ENCODE assay signal across 8 cellular contexts in the genomic region with DNA sequence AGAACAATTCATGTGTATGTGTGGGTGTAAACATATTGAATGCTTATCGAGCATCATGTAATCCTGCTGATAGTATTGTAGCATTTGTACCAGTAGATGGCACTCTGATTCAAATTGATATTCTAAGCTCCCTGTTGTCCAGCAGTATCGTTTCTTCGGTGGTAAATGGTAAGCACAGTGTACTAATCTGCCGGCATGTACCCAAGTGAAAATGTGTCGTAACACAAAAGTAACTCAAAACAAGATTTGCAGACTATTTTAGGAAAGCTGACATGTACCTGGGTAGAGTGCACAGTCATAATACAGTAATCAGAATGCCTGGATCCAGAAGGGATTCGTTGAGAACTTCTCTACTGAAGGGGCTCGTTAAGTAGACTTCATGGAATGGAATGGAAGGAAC. TPM values are rescaled to one million over a fixed set of nuclear protein-coding genes. Genes with fewer than 3 reads are reported as not detected.
DNase-seq lines count a peak whose midpoint lies in the region; ATAC-seq, FAIRE-seq and TF ChIP-seq lines count a peak whose summit lies in the region.

No MANE protein-coding gene starts in this region.

- H3K4me1 ChIP-seq in SJCRH30 (no peaks in the 10 kb centered on the region), endothelial cell of umbilical vein (ENCODE audit: control insufficient read depth, extremely low read depth, insufficient read depth, low read length) (no peaks in the 10 kb centered on the region)

- no peaks in the 10 kb centered on the region for H3K79me2 ChIP-seq in endothelial cell of umbilical vein (ENCODE audit: control insufficient read depth, insufficient read depth, low read length)

- H3K9ac ChIP-seq in endothelial cell of umbilical vein (replicated peaks; ENCODE audit: extremely low read depth, insufficient read depth, low read length): no peak overlapping the region

- H3K4me3 ChIP-seq in SJCRH30: no peak overlapping the region
- H3K4me3 ChIP-seq in endothelial cell of umbilical vein (replicated peaks in 1 of 3; ENCODE audit: insufficient read depth in 1 of 3, low read depth in 1 of 3, low read length in 3 of 3): no peak overlapping the region

- dilution Hi-C loops in endothelial cell of umbilical vein (cut with MboI; ENCODE audit: extremely low pct_ligation_motif_present, low sequenced_read_pairs): no loop called here

- H3K27me3 ChIP-seq in SJCRH30 (no peaks in the 10 kb centered on the region), endothelial cell of umbilical vein (ENCODE audit: control insufficient read depth in 2 of 2, insufficient read depth in 2 of 2, low read length in 2 of 2) (peaks cover 7 to 19% of the 10 kb centered on the region in 2 experiments)

- peak overlapping the region; percentile 3 for H2AFZ ChIP-seq in endothelial cell of umbilical vein (ENCODE audit: low read depth, low read length)

- CTCF ChIA-PET in endothelial cell of umbilical vein (lab: Charles Lee): interaction anchor here (0.6 to 3.4 kb wide), 61 partner anchors 11 to 1045 kb away, joined by 3 to 89 read pairs (median 4); a partner anchor contains a TSS

- intact Hi-C loops in endothelial cell of umbilical vein (cut with micrococcal nuclease): loop anchor here (1.0 to 10.0 kb wide), 8 partner anchors 236 to 1046 kb away; a partner anchor contains a TSS

- H3K9me3 ChIP-seq in SJCRH30 (replicated peaks): no peaks in the 10 kb centered on the region
- no peaks in the 10 kb centered on the region for H3K9me3 ChIP-seq in endothelial cell of umbilical vein (replicated peaks; ENCODE audit: control insufficient read depth, insufficient read depth, low read length)

- FAIRE-seq in H54 (lab: Jason Lieb, UNC): no peak
- FAIRE-seq in endothelial cell of umbilical vein (lab: Jason Lieb, UNC): peak; percentile 55

- H4K20me1 ChIP-seq in endothelial cell of umbilical vein (replicated peaks; ENCODE audit: control insufficient read depth, extremely low read depth, insufficient read depth, low read length): no peaks in the 10 kb centered on the region

- POLR2A ChIA-PET in endothelial cell of umbilical vein (lab: Charles Lee): interaction anchor here (0.6 kb wide), 1 partner anchor 129 kb away, joined by 4 read pairs; no protein-coding TSS in a partner anchor

- no peaks in the 10 kb centered on the region for H3K36me3 ChIP-seq in SJCRH30
- H3K36me3 ChIP-seq in endothelial cell of umbilical vein (ENCODE audit: control insufficient read depth in 2 of 2, extremely low read depth in 1 of 2, insufficient read depth in 2 of 2, low read length in 2 of 2): no peaks in the 10 kb centered on the region

- peak; percentile 43 to 47 for TF ChIP-seq CTCF in endothelial cell of umbilical vein (IDR thresholded peaks at IDR 0.05; ENCODE audit: extremely low read depth in 1 of 2, insufficient read depth in 1 of 2, low read depth in 1 of 2, low read length in 2 of 2)

- no peaks in the 10 kb centered on the region for H3K9me1 ChIP-seq in endothelial cell of umbilical vein (replicated peaks; ENCODE audit: control insufficient read depth, extremely low read depth, insufficient read depth, low read length)

- no peak overlapping the region for H3K27ac ChIP-seq in SJCRH30
- no peak overlapping the region for H3K27ac ChIP-seq in endothelial cell of umbilical vein (ENCODE audit: insufficient read depth, low read depth, low read length)

- peak; percentile 8 for DNase-seq in ELF-1 (ENCODE audit: low read depth, low spot score)
- DNase-seq in H54 (ENCODE audit: insufficient read length, low spot score): peak; percentile 21
- peak; percentile 38 to 93 (median 63) for DNase-seq in NCI-H1417 (lab: John Stamatoyannopoulos, UW)
- peak; percentile 13 to 78 for DNase-seq in SJCRH30
- peak; percentile 78 for DNase-seq in endothelial cell of umbilical vein (ENCODE audit: low read depth, low spot score)
- peak; percentile 78 for DNase-seq in myocyte (ENCODE audit: low read depth)

- no peak for TF ChIP-seq POLR2A in H54 (IDR thresholded peaks at IDR 0.05; ENCODE audit: low read depth, low read length)
- no peak for TF ChIP-seq POLR2A in endothelial cell of umbilical vein (IDR thresholded peaks at IDR 0.05; ENCODE audit: low read depth, low read length)

- H3K4me2 ChIP-seq in endothelial cell of umbilical vein (ENCODE audit: insufficient read depth, low read length): no peak overlapping the region

- no TSS peak for BruUV-seq in endothelial cell of umbilical vein (replicated peaks; lab: Mats Ljungman, UMichigan)

- no peak for ATAC-seq in HG03159 (IDR thresholded peaks at IDR 0.05; ENCODE audit: unreplicated experiment)
- ATAC-seq in GM18861 (IDR thresholded peaks at IDR 0.05; ENCODE audit: unreplicated experiment): no peak

TF ChIP-seq in endothelial cell of umbilical vein, 7 proteins besides CTCF, POLR2A, EP300 and RAD21:
- TF ChIP-seq GATA2 (IDR thresholded peaks at IDR 0.05; ENCODE audit: insufficient read depth, insufficient read length, low read depth, low read length) (no peak), FOS (IDR thresholded peaks at IDR 0.05; ENCODE audit: borderline replicate concordance, insufficient read depth, low read length) (no peak), JUN (IDR thresholded peaks at IDR 0.05; ENCODE audit: borderline replicate concordance, insufficient read depth, insufficient read length, low read depth) (no peak), POLR2AphosphoS5 (IDR thresholded peaks at IDR 0.05; ENCODE audit: insufficient read depth, low read depth, low read length) (no peak), MYC (IDR thresholded peaks at IDR 0.05; ENCODE audit: low read depth, low read length) (no peak), EZH2 (IDR thresholded peaks at IDR 0.05; ENCODE audit: borderline replicate concordance, low read depth, low read length, severe bottlenecking) (no peak)
- TF ChIP-seq, protein P1, sequence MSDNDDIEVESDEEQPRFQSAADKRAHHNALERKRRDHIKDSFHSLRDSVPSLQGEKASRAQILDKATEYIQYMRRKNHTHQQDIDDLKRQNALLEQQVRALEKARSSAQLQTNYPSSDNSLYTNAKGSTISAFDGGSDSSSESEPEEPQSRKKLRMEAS (IDR thresholded peaks at IDR 0.05; ENCODE audit: insufficient read depth, insufficient read length): no peak
TF ChIP-seq in endothelial cell of umbilical vein: peak in this region for 0.

RNA-seq across cellular contexts. Expression of a gene that starts 31.7 kb away (rescaled TPM):
- 8.2 and 10.6 TPM in 2 replicates for total RNA-seq in SJCRH30 (2014; rRNA removed; shearing (Covaris generic))
- total RNA-seq in endothelial cell of umbilical vein (2.3 and 2.6 TPM in 2 replicates), myocyte (2.4 and 2.5 TPM in 2 replicates)
- 0.11 and 0.25 TPM in 2 replicates for polyA plus RNA-seq in endothelial cell of umbilical vein
- polyA plus RNA-seq in endothelial cell of umbilical vein (2011; cell fraction: cytosol; rRNA removed): 0.59 and 0.68 TPM in 2 replicates
- polyA plus RNA-seq in endothelial cell of umbilical vein (2011; cell fraction: nucleus; rRNA removed): 0.69 and 1.0 TPM in 2 replicates
- 0.71 and 1.8 TPM in 2 replicates for polyA plus RNA-seq in endothelial cell of umbilical vein (2012)
- 0.08 TPM in 1 of 2 replicates, not detected in the other for polyA minus RNA-seq in endothelial cell of umbilical vein
- polyA minus RNA-seq in endothelial cell of umbilical vein (2011; cell fraction: cytosol; rRNA and poly(A)+ RNA removed): not detected
- 0.82 and 1.4 TPM in 2 replicates for polyA minus RNA-seq in endothelial cell of umbilical vein (2011; cell fraction: nucleus; rRNA and poly(A)+ RNA removed)
- polyA plus RNA-seq in myocyte (2012): 1.6 TPM

Comparison
In these comparisons a context has a peak if more than half of its experiments do, and no peak if none do; other contexts are left out.
1. DNase-seq: peak in every context shown above with its lines; median percentile 78 in endothelial cell of umbilical vein; 78 in myocyte; 63 in NCI-H1417; 46 in SJCRH30; 21 in H54; 8 in ELF-1.